Comparison of ENCODE assay signal across 19 cellular contexts in the genomic region with DNA sequence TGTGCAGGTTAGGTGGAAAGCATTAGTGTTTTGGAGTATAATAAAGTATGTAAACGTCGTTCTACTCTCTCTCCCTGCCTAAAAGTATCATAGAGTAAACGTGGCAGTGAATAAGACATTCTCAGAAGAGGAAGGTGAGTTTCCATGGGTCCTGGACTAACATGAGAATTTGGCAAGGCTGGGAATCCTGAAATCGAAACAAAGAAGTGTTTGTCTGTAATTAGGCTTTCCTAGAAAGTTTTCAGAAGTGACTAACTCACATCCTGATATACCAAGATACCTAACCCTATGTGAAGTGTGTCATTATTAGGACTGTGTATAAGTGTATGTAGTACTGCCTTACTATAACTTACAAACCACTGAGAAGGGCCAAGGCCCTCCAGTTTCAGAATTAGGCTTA. TPM values are rescaled to one million over a fixed set of nuclear protein-coding genes. Genes with fewer than 3 reads are reported as not detected.
"Had no signal": no experiment of that assay in that cellular context is flagged by ENCODE, and none has a peak within 500 bp of the region (broad histone marks: within the 10 kb centered on the region; RNA-seq: fewer than 3 reads in every experiment).

No MANE protein-coding gene starts in this region.

- H3K27me3 ChIP-seq: esophagus squamous epithelium, foreskin keratinocyte, neural progenitor cell, pancreas had no signal

- H3K4me1 ChIP-seq: esophagus squamous epithelium, foreskin keratinocyte, left ventricle myocardium inferior, lower lobe of right lung, neural progenitor cell, pancreas had no signal

- H3K9me3 Mint-ChIP-seq: effector memory CD8-positive, alpha-beta T cell; natural killer cell treated with Interleukin-12 subunit alpha and Interleukin-12 subunit beta and Interleukin-15 and Interleukin-18, amount 100 ng/mL, for 72 hours had no signal

- H3K9ac ChIP-seq: neural progenitor cell had no signal

- H3K9me3 ChIP-seq: esophagus squamous epithelium, left ventricle myocardium inferior, lower lobe of right lung, pancreas had no signal

- H2AFZ ChIP-seq: neural progenitor cell had no signal

- ATAC-seq: effector memory CD8-positive, alpha-beta T cell; foreskin keratinocyte; left cardiac atrium; lower lobe of right lung; natural killer cell treated with Interleukin-12 subunit alpha and Interleukin-12 subunit beta and Interleukin-15 and Interleukin-18, amount 100 ng/mL, for 72 hours; pancreas; right cardiac atrium had no signal

- H3K27ac Mint-ChIP-seq: effector memory CD8-positive, alpha-beta T cell; immature natural killer cell; neural progenitor cell; progenitor cell of endocrine pancreas had no signal

- H3K4me3 ChIP-seq: esophagus squamous epithelium, left ventricle myocardium inferior, lower lobe of right lung, neural progenitor cell, pancreas, smooth muscle cell had no signal

- H3K4me1 Mint-ChIP-seq: immature natural killer cell, neural progenitor cell had no signal

- H3K4me2 ChIP-seq: neural progenitor cell, smooth muscle cell had no signal

- H3K27ac ChIP-seq: esophagus squamous epithelium, foreskin keratinocyte, left ventricle myocardium inferior, lower lobe of right lung, neural progenitor cell, pancreas had no signal

- H3K36me3 ChIP-seq: esophagus squamous epithelium, left ventricle myocardium inferior, lower lobe of right lung, neural progenitor cell, pancreas had no signal

- H3K36me3 Mint-ChIP-seq: immature natural killer cell; natural killer cell treated with Interleukin-12 subunit alpha and Interleukin-12 subunit beta and Interleukin-15 and Interleukin-18, amount 100 ng/mL, for 72 hours; neural progenitor cell had no signal

- H3K27me3 Mint-ChIP-seq: progenitor cell of endocrine pancreas had no signal

- H3K4me3 Mint-ChIP-seq: effector memory CD8-positive, alpha-beta T cell; immature natural killer cell; natural killer cell treated with Interleukin-12 subunit alpha and Interleukin-12 subunit beta and Interleukin-15 and Interleukin-18, amount 100 ng/mL, for 72 hours; neural progenitor cell had no signal

- DNase-seq: effector memory CD8-positive, alpha-beta T cell; esophagus squamous epithelium; foreskin keratinocyte; immature natural killer cell; kidney; left cardiac atrium; left ventricle myocardium inferior; lower lobe of right lung; mesenchymal stem cell; midbrain; occipital lobe; pancreas; right cardiac atrium; stimulated activated CD4-positive, alpha-beta T cell treated with anti-CD3 and anti-CD28 coated beads, Interleukin-2, amount 100 ng/mL, for 48 hours; stimulated activated naive CD4-positive, alpha-beta T cell treated with Interleukin-2 at 50 U/mL for 16 hours had no signal

RNA-seq across cellular contexts. Expression of gene MAOA, which starts 50.7 kb away (rescaled TPM):
- polyA plus RNA-seq: immature natural killer cell had no signal
